8 cellular contexts compared by ENCODE assay signal in genomic region chr21:17793675-17794123, GRCh38. TPM values are rescaled to one million over a fixed set of nuclear protein-coding genes. Genes with fewer than 3 reads are reported as not detected.
DNase-seq lines count a peak whose midpoint lies in the region; ATAC-seq and TF ChIP-seq lines count a peak whose summit lies in the region.

No MANE protein-coding gene starts in this region.

- peaks cover 9% of the 10 kb centered on the region for H3K4me1 Mint-ChIP-seq in osteocyte (ENCODE audit: unreplicated experiment)

- DNase-seq in BE2C, result peak; percentile 33
- DNase-seq in cardiac fibroblast (ENCODE audit: low read depth in 2 of 2), result peak; percentile 19 to 62
- no peak for DNase-seq in osteocyte (ENCODE audit: extremely low spot score, unreplicated experiment)
- DNase-seq in NCI-H1930 (lab: John Stamatoyannopoulos, UW), result no peak
- DNase-seq in activated CD4-positive, CD25-positive, alpha-beta regulatory T cell treated with anti-CD3 and anti-CD28 coated beads, Interleukin-2, amount 50 U/mL, for 72 hours, result no peak
- no peak for DNase-seq in DMS53 (lab: John Stamatoyannopoulos, UW)

- no peaks in the 10 kb centered on the region for H3K27me3 ChIP-seq in BE2C

- no peaks in the 10 kb centered on the region for H3K9me3 Mint-ChIP-seq in osteocyte (ENCODE audit: unreplicated experiment)

- peak overlapping the region; percentile 42 for H3K4me3 Mint-ChIP-seq in osteocyte (ENCODE audit: unreplicated experiment)

- H3K9me3 ChIP-seq in BE2C, result no peaks in the 10 kb centered on the region

- ATAC-seq in GM19397 (IDR thresholded peaks at IDR 0.05; ENCODE audit: unreplicated experiment), result peak; percentile 62
- ATAC-seq in HG03460 (IDR thresholded peaks at IDR 0.05; ENCODE audit: unreplicated experiment), result peak; percentile 61

- H3K27me3 Mint-ChIP-seq in osteocyte (ENCODE audit: unreplicated experiment), result no peaks in the 10 kb centered on the region

- H3K36me3 ChIP-seq in BE2C, result peaks cover 19% of the 10 kb centered on the region

- H3K36me3 Mint-ChIP-seq in osteocyte (ENCODE audit: unreplicated experiment), result peaks cover 16% of the 10 kb centered on the region

- H3K4me3 ChIP-seq in BE2C (ENCODE audit: low read depth, low read length) (peak overlapping the region; percentile 32), cardiac fibroblast (replicated peaks in 1 of 2; ENCODE audit: low read depth in 2 of 2, low read length in 2 of 2) (peak overlapping the region in 1 of 2 donors; percentile 36)

- no peak for TF ChIP-seq CTCF in BE2C (IDR thresholded peaks at IDR 0.05; ENCODE audit: low read depth, low read length)
- TF ChIP-seq CTCF in cardiac fibroblast (IDR thresholded peaks at IDR 0.05; ENCODE audit: low read depth, low read length), result no peak
- TF ChIP-seq CTCF in osteocyte (IDR thresholded peaks at IDR 0.05), result no peak

- peak overlapping the region; percentile 23 for H3K27ac Mint-ChIP-seq in osteocyte (ENCODE audit: unreplicated experiment)

- H3K4me1 ChIP-seq in BE2C, result peaks cover 24% of the 10 kb centered on the region

RNA-seq across cellular contexts. Expression of gene C21orf91, which starts 25.5 kb away (rescaled TPM):
- 8.2 TPM for polyA plus RNA-seq in BE2C (2012; ENCODE audit: insufficient read depth, insufficient read length, low read depth)
- 13.0 TPM in 2 replicates for total RNA-seq in osteocyte

Comparison
In these comparisons a context has a peak if more than half of its experiments do, and no peak if none do; other contexts are left out.
1. DNase-seq: peak in BE2C (single experiment) and cardiac fibroblast (2 of 2); none in osteocyte (single experiment), NCI-H1930 (0 of 2), activated CD4-positive, CD25-positive, alpha-beta regulatory T cell treated with anti-CD3 and anti-CD28 coated beads, Interleukin-2, amount 50 U/mL, for 72 hours (single experiment) and DMS53 (single experiment).